In genomic region chr13:100454876-100455275, GRCh38 we compare ENCODE assay signal across 12 cellular contexts.
DNase-seq lines count a peak whose midpoint lies in the region; ATAC-seq and TF ChIP-seq lines count a peak whose summit lies in the region.
"Had no signal": no experiment of that assay in that cellular context is flagged by ENCODE, and none has a peak within 500 bp of the region (broad histone marks: within the 10 kb centered on the region; RNA-seq: fewer than 3 reads in every experiment).

No MANE protein-coding gene starts in this region.

- H3K36me3 ChIP-seq in breast epithelium (no peaks in the 10 kb centered on the region), right lobe of liver (no peaks in the 10 kb centered on the region)

- no peak overlapping the region for H3K4me3 Mint-ChIP-seq in MCF 10A (ENCODE audit: unreplicated experiment)
- H3K4me3 Mint-ChIP-seq: activated CD8-positive, alpha-beta memory T cell treated with anti-CD3 and anti-CD28 coated beads, Interleukin-2, amount 10 ng/mL, durations not matched to agents 7 days and 5 days; endodermal cell had no signal

- H3K27me3 ChIP-seq in breast epithelium: no peaks in the 10 kb centered on the region
- H3K27me3 ChIP-seq in right lobe of liver: no peaks in the 10 kb centered on the region

- TF ChIP-seq CTCF in MCF 10A (IDR thresholded peaks at IDR 0.05; ENCODE audit: unreplicated experiment) (no peak), breast epithelium (IDR thresholded peaks at IDR 0.05) (no peak), right lobe of liver (IDR thresholded peaks at IDR 0.05) (no peak)

- peaks cover 6% of the 10 kb centered on the region for H3K9me3 Mint-ChIP-seq in MCF 10A (ENCODE audit: unreplicated experiment)

- H3K9me3 ChIP-seq in breast epithelium: no peaks in the 10 kb centered on the region
- H3K9me3 ChIP-seq in right lobe of liver: no peaks in the 10 kb centered on the region

- peaks cover 6% of the 10 kb centered on the region for H3K36me3 Mint-ChIP-seq in MCF 10A (ENCODE audit: insufficient read depth, unreplicated experiment)

- H3K4me1 ChIP-seq in breast epithelium (no peaks in the 10 kb centered on the region), right lobe of liver (no peaks in the 10 kb centered on the region)

- no peak for TF ChIP-seq POLR2A in breast epithelium (IDR thresholded peaks at IDR 0.05)
- no peak for TF ChIP-seq POLR2A in right lobe of liver (IDR thresholded peaks at IDR 0.05)

- no peak overlapping the region for H3K27ac ChIP-seq in breast epithelium
- H3K27ac ChIP-seq in epithelial cell of prostate: peak overlapping the region; percentile 15
- no peak overlapping the region for H3K27ac ChIP-seq in right lobe of liver

- POLR2A ChIA-PET in MCF 10A (lab: Yijun Ruan, JAX): no interaction called here

- DNase-seq in MCF 10A (ENCODE audit: unreplicated experiment): peak; percentile 45
- DNase-seq in breast epithelium (ENCODE audit: low spot score in 2 of 2): no peak
- DNase-seq in RPMI7951 (ENCODE audit: low read depth): peak; percentile 58
- DNase-seq in epithelial cell of prostate (ENCODE audit: low read depth, low spot score): peak; percentile 43
- DNase-seq in SHP77 (lab: John Stamatoyannopoulos, UW): no peak
- no peak for DNase-seq in left lobe of liver (ENCODE audit: low spot score)
- no peak for DNase-seq in right lobe of liver
- DNase-seq: activated CD8-positive, alpha-beta memory T cell treated with anti-CD3 and anti-CD28 coated beads, Interleukin-2, amount 10 ng/mL, durations not matched to agents 7 days and 5 days; endodermal cell; midbrain; T1000 had no signal

- H3K4me3 ChIP-seq in breast epithelium (no peak overlapping the region), right lobe of liver (no peak overlapping the region)

- CTCF ChIA-PET in MCF 10A (lab: Yijun Ruan, JAX): interaction anchor here (0.6 to 0.7 kb wide), 2 partner anchors 9 to 521 kb away, joined by 3 read pairs; no protein-coding TSS in a partner anchor

- intact Hi-C loops in MCF 10A (cut with micrococcal nuclease): no loop called here
- intact Hi-C loops in breast epithelium (cut with DNase I; ENCODE audit: low total_unique reads): no loop called here
- intact Hi-C loops in right lobe of liver (cut with DNase I): no loop called here

- BruUV-seq in MCF 10A (replicated peaks; lab: Mats Ljungman, UMichigan): no TSS peak

- 100% methylated on average over 1 of the region's 1 CpG for WGBS in right lobe of liver (ENCODE audit: insufficient coverage, low coverage, low lambda C conversion rate, missing lambda C conversion rate)

- no peak overlapping the region for H3K27ac Mint-ChIP-seq in MCF 10A (ENCODE audit: low read depth, unreplicated experiment)
- H3K27ac Mint-ChIP-seq: activated CD8-positive, alpha-beta memory T cell treated with anti-CD3 and anti-CD28 coated beads, Interleukin-2, amount 10 ng/mL, durations not matched to agents 7 days and 5 days; endodermal cell had no signal

- H3K4me1 Mint-ChIP-seq in MCF 10A (ENCODE audit: insufficient read depth, unreplicated experiment): peaks cover 6% of the 10 kb centered on the region
- H3K4me1 Mint-ChIP-seq: endodermal cell had no signal

- H3K27me3 Mint-ChIP-seq in MCF 10A (ENCODE audit: insufficient read depth, unreplicated experiment): no peaks in the 10 kb centered on the region
- H3K27me3 Mint-ChIP-seq: activated CD8-positive, alpha-beta memory T cell treated with anti-CD3 and anti-CD28 coated beads, Interleukin-2, amount 10 ng/mL, durations not matched to agents 7 days and 5 days had no signal

- ATAC-seq in GM19324 (IDR thresholded peaks at IDR 0.05; ENCODE audit: low FRiP score, unreplicated experiment) (no peak), left lobe of liver (no peak), right lobe of liver (no peak)
- ATAC-seq: activated CD8-positive, alpha-beta memory T cell treated with anti-CD3 and anti-CD28 coated beads, Interleukin-2, amount 10 ng/mL, durations not matched to agents 7 days and 5 days had no signal

Comparison
In these comparisons a context has a peak if more than half of its experiments do, and no peak if none do; other contexts are left out.
1. DNase-seq: peak in MCF 10A (single experiment), RPMI7951 (single experiment) and epithelial cell of prostate (single experiment); none in breast epithelium (0 of 2), SHP77 (0 of 2), left lobe of liver (single experiment) and right lobe of liver (0 of 3).